Comparison of ENCODE assay signal across 23 cellular contexts in the genomic region with DNA sequence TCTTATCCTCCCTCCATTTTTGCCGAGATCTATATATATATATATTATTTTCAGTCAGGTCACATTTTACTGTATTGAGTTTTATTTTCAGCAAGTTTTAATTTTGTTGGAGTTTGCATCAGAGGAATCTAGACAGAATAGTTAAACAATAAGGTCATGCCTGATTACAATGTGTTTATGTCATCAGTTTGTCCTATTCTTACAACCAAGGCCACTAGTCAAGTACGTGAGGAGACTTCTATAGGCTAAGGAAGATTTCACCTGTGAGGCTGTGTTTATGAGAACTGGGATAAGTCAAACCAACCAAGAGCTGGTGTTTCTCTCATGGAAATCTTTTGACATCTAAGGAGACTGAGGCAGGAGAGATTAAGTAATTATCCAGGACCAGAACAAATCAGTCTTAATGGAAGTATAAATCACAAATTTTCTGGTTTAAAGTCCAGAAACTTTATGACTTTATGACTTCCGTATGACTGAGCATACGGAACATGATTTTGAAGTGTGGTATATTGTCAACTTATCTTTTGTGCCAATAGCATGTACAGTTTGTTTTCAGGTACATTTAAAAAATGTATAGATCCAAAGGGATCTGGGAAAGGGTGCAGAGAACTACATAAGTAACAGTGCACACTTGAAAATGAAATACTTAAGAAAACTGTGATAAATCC.
"Had no signal": no experiment of that assay in that cellular context is flagged by ENCODE, and none has a peak within 500 bp of the region (broad histone marks: within the 10 kb centered on the region; RNA-seq: fewer than 3 reads in every experiment).

No MANE protein-coding gene starts in this region.

- FAIRE-seq: bronchial epithelial cell, RCC 7860 had no signal

- DNase-seq: activated CD4-positive, alpha-beta T cell treated with anti-CD3 and anti-CD28 coated beads for 4 hours; activated CD8-positive, alpha-beta memory T cell treated with anti-CD3 and anti-CD28 coated beads, Interleukin-2, amount 50 U/mL, for 4 hours; activated CD8-positive, alpha-beta T cell treated with anti-CD3 and anti-CD28 coated beads for 36 hours; activated gamma-delta T cell treated with Interleukin-2 at 50 U/mL for 16 hours; activated naive CD4-positive, alpha-beta T cell treated with anti-CD3 and anti-CD28 coated beads, Interleukin-2, amount 50 U/mL, for 16 hours; activated naive CD8-positive, alpha-beta T cell treated with anti-CD3 and anti-CD28 coated beads, Interleukin-2, amount 10 ng/mL, durations not matched to agents 7 days and 5 days; activated T-cell treated with anti-CD3 and anti-CD28 coated beads, Interleukin-2, amount 50 U/mL, for 72 hours; aorta; body of pancreas; Karpas-422; MM.1S; NCI-H1105; NCI-H1436; NCI-H1694 treated with DMSO at 0.1 percent for 48 hours; NCI-H2029 treated with DMSO at 0.1 percent for 48 hours; NCI-H345; NCI-H510A treated with DMSO at 0.1 percent for 48 hours; NCI-H69; PC-3; SHP77 treated with DMSO at 0.1 percent for 48 hours had no signal

- H3K4me3 ChIP-seq: body of pancreas had no signal

- H3K27ac ChIP-seq: body of pancreas had no signal

- ATAC-seq: activated CD4-positive, CD25-positive, alpha-beta regulatory T cell treated with anti-CD3 and anti-CD28 coated beads, Interleukin-2, amount 50 U/mL, for 24 hours; activated CD8-positive, alpha-beta T cell treated with anti-CD3 and anti-CD28 coated beads for 36 hours; activated T-cell treated with anti-CD3 and anti-CD28 coated beads, Interleukin-2, amount 50 U/mL, for 72 hours; body of pancreas; PC-3 had no signal

- H3K27me3 ChIP-seq: body of pancreas had no signal

- H3K9me3 ChIP-seq: body of pancreas had no signal
